In the genomic region with DNA sequence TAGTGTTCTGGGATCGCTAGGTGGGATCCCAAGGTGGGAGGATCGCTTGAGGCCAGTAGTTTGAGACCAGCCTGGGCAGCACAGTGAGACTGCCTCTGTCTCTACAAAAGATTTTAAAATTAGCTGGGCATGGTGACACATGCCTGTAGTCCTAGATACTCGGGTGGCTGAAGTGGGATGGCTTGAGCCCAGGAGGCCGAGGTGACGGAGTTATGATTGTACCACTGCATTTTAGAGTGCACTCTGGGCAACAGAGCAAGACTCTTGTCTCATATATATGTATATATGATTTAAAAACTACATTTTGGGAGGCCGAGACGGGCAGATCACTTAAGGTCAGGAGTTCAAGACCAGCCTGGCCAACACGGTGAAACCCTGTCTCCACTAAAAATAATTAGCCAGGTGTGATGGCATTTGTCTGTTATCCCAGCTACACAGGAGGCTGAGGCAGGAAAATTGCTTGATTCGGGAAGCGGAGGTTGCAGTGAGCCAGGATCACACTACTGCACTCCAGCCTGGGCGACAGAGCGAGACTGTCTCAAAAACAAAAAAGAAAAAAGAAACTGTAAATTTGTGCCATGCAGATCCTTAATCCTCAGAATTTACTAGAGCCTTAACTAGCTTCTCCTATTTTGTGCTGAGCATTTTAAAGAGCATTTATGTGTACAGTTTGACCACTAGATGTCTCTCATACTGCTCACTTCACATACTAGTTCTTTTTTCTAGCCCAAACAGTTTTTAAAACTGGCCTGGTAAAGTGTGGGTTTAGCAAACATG, we compare ENCODE assay signal across 8 cellular contexts.
DNase-seq lines count a peak whose midpoint lies in the region; ATAC-seq, FAIRE-seq and TF ChIP-seq lines count a peak whose summit lies in the region.

No MANE protein-coding gene starts in this region.

- no peaks in the 10 kb centered on the region for H3K27me3 Mint-ChIP-seq in effector memory CD8-positive, alpha-beta T cell

- H3K4me1 Mint-ChIP-seq in effector memory CD8-positive, alpha-beta T cell (ENCODE audit: low read depth in 2 of 2), result no peaks in the 10 kb centered on the region

- peak; percentile 98 for FAIRE-seq in A204.1 (lab: Jason Lieb, UNC)
- FAIRE-seq in GM12891 (lab: Jason Lieb, UNC), result peak; percentile 23

- no peaks in the 10 kb centered on the region for H3K9me3 Mint-ChIP-seq in effector memory CD8-positive, alpha-beta T cell

- no peak overlapping the region for H3K27ac Mint-ChIP-seq in effector memory CD8-positive, alpha-beta T cell

- peaks cover 18% of the 10 kb centered on the region for H3K36me3 Mint-ChIP-seq in effector memory CD8-positive, alpha-beta T cell (ENCODE audit: insufficient read depth)

- H3K4me3 Mint-ChIP-seq in effector memory CD8-positive, alpha-beta T cell, result no peak overlapping the region

- ATAC-seq in effector memory CD8-positive, alpha-beta T cell (replicated peaks), result peak; percentile 64

- DNase-seq in GM12891 (ENCODE audit: insufficient read length, low spot score) (no peak), HPDE6-E6E7 (ENCODE audit: extremely low spot score) (peak; percentile 25), OCI-M1 (lab: John Stamatoyannopoulos, UW) (peak; percentile 78), medulla oblongata (ENCODE audit: extremely low spot score) (peak; percentile 76), NCI-H187 treated with DMSO at 0.1 percent for 48 hours (lab: John Stamatoyannopoulos, UW) (no peak), NCI-H1048 (lab: John Stamatoyannopoulos, UW) (no peak)
- no peak for DNase-seq in effector memory CD8-positive, alpha-beta T cell

- no peak for TF ChIP-seq POLR2A in GM12891 (IDR thresholded peaks at IDR 0.05; ENCODE audit: low read depth, low read length)

TF ChIP-seq in GM12891, 5 proteins besides CTCF, POLR2A, EP300 and RAD21:
- TF ChIP-seq POU2F2 (IDR thresholded peaks at IDR 0.05; ENCODE audit: low read depth, low read length) (no peak), TAF1 (IDR thresholded peaks at IDR 0.05; ENCODE audit: low read depth, low read length) (no peak)
TF ChIP-seq in GM12891: peak in this region for 0.

Comparison
In these comparisons a context has a peak if more than half of its experiments do, and no peak if none do; other contexts are left out.
1. DNase-seq: peak in HPDE6-E6E7 (single experiment), OCI-M1 (single experiment) and medulla oblongata (single experiment); none in GM12891 (single experiment), effector memory CD8-positive, alpha-beta T cell (0 of 3), NCI-H187 treated with DMSO at 0.1 percent for 48 hours (single experiment) and NCI-H1048 (single experiment).